In the genomic region with DNA sequence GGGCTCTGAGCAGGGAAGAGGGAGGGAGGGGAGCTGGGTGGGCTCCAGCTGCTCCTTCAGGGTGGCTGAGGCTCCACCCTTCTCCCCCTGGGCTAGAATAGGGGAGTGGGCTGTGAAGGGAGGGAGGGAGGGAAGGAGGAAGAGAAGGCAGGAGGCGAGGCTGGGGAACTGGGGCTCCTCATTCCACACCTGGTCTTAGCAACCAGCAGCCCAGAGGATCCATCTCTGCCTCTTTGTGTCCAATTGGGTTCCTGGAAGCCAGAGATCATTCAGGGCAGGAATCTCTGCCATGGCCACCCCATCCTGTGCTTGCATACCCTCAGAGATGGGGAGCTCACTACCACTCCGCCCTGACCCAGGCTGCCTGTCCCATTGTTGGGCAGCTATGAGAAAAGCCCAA, we compare ENCODE assay signal across 34 cellular contexts. TPM values are rescaled to one million over a fixed set of nuclear protein-coding genes. Genes with fewer than 3 reads are reported as not detected.
"Had no signal": no experiment of that assay in that cellular context is flagged by ENCODE, and none has a peak within 500 bp of the region (broad histone marks: within the 10 kb centered on the region; RNA-seq: fewer than 3 reads in every experiment).

No MANE protein-coding gene starts in this region.

- H2AFZ ChIP-seq: hepatocyte had no signal

- ATAC-seq: foreskin keratinocyte; gastroesophageal sphincter; heart left ventricle; left lobe of liver; mucosa of descending colon; psoas muscle; right cardiac atrium; stimulated activated naive B cell treated with anti-CD40 and anti-IgM and Interleukin-4, amounts not matched to agents 10 μg/mL and 1 μg/mL and 100 μg/mL, for 72 hours had no signal

- H3K4me1 Mint-ChIP-seq: nephron progenitor cell had no signal

- H3K27ac ChIP-seq: dorsolateral prefrontal cortex, esophagus muscularis mucosa, foreskin keratinocyte, gastroesophageal sphincter, heart left ventricle, hepatocyte, ovary, psoas muscle, sigmoid colon, thoracic aorta, tibial nerve, upper lobe of left lung had no signal

- H3K4me3 Mint-ChIP-seq: memory B cell; mesothelial cell of epicardium; nephron progenitor cell; stimulated activated naive B cell treated with anti-CD40 and anti-IgM and Interleukin-4, amounts not matched to agents 10 μg/mL and 1 μg/mL and 100 μg/mL, for 72 hours; stimulated activated naive CD8-positive, alpha-beta T cell treated with anti-CD3 and anti-CD28 coated beads, Interleukin-15, Interleukin-2, amounts not matched to agents 100 ng/mL and 50 ng/mL, for 24 hours had no signal

- H3K27me3 ChIP-seq: foreskin keratinocyte, ovary, tibial nerve, upper lobe of left lung had no signal

- H3K27me3 Mint-ChIP-seq: memory B cell; naive B cell; stimulated activated naive B cell treated with anti-CD40 and anti-IgM and Interleukin-4, amounts not matched to agents 10 μg/mL and 1 μg/mL and 100 μg/mL, for 72 hours; stimulated activated naive CD8-positive, alpha-beta T cell treated with anti-CD3 and anti-CD28 coated beads, Interleukin-15, Interleukin-2, amounts not matched to agents 100 ng/mL and 50 ng/mL, for 24 hours had no signal

- H3K4me3 ChIP-seq: dorsolateral prefrontal cortex, esophagus muscularis mucosa, gastroesophageal sphincter, heart left ventricle, hepatocyte, lung, mucosa of descending colon, ovary, psoas muscle, sigmoid colon, thoracic aorta, tibial nerve, upper lobe of left lung had no signal

- FAIRE-seq: endothelial cell of umbilical vein, kidney, urothelium cell line had no signal

- DNase-seq: cortex of kidney; dorsolateral prefrontal cortex; effector CD4-positive, alpha-beta T cell; foreskin keratinocyte; heart left ventricle; kidney; mucosa of descending colon; naive B cell; nephron progenitor cell; occipital lobe; ovary; posterior cingulate gyrus; psoas muscle; right cardiac atrium; sigmoid colon; stimulated activated CD4-positive, alpha-beta T cell treated with anti-CD3 and anti-CD28 coated beads, Interleukin-2, amount 100 ng/mL, for 24 hours; stimulated activated CD4-positive, alpha-beta T cell treated with anti-CD3 and anti-CD28 coated beads, Interleukin-4, amount 100 ng/mL, for 24 hours; stimulated activated naive B cell treated with anti-CD40 and anti-IgM and Interleukin-4, amounts not matched to agents 10 μg/mL and 1 μg/mL and 100 μg/mL, for 72 hours; upper lobe of left lung had no signal

- H3K9me3 ChIP-seq: esophagus muscularis mucosa, gastroesophageal sphincter, heart left ventricle, mucosa of descending colon, ovary, psoas muscle, sigmoid colon, thoracic aorta, tibial nerve, upper lobe of left lung had no signal

- H3K4me2 ChIP-seq: hepatocyte had no signal

- H3K36me3 ChIP-seq: esophagus muscularis mucosa, gastroesophageal sphincter, ovary, sigmoid colon, thoracic aorta, tibial nerve had no signal

- H3K4me1 ChIP-seq: psoas muscle had no signal

- H3K27ac Mint-ChIP-seq: memory B cell; mesothelial cell of epicardium; nephron progenitor cell; stimulated activated naive CD8-positive, alpha-beta T cell treated with anti-CD3 and anti-CD28 coated beads, Interleukin-15, Interleukin-2, amounts not matched to agents 100 ng/mL and 50 ng/mL, for 24 hours had no signal

- H3K9me3 Mint-ChIP-seq: memory B cell; mesothelial cell of epicardium; naive B cell; stimulated activated naive CD8-positive, alpha-beta T cell treated with anti-CD3 and anti-CD28 coated beads, Interleukin-15, Interleukin-2, amounts not matched to agents 100 ng/mL and 50 ng/mL, for 24 hours had no signal

- H3K79me2 ChIP-seq: hepatocyte had no signal

- H3K36me3 Mint-ChIP-seq: mesothelial cell of epicardium had no signal

RNA-seq across cellular contexts. Expression of gene NCF4, which starts 7.7 kb away (rescaled TPM):
- total RNA-seq: endothelial cell of umbilical vein, epithelial cell of proximal tubule, fibroblast of lung, foreskin keratinocyte, mesothelial cell of epicardium, renal cortical epithelial cell had no signal
- polyA plus RNA-seq: fibroblast of lung, foreskin keratinocyte had no signal

RNA-seq across cellular contexts. Expression of gene CSF2RB, which starts 44.9 kb away (rescaled TPM):
- total RNA-seq: fibroblast of lung, foreskin keratinocyte had no signal
- polyA plus RNA-seq: fibroblast of lung, foreskin keratinocyte, hepatocyte had no signal

RNA-seq across cellular contexts. Expression of gene PVALB, which starts 51.7 kb away (rescaled TPM):
- total RNA-seq: endothelial cell of umbilical vein, epithelial cell of proximal tubule, esophagus muscularis mucosa, fibroblast of lung, foreskin keratinocyte, gastroesophageal sphincter, heart left ventricle, hepatocyte, mesothelial cell of epicardium, mucosa of descending colon, renal cortical epithelial cell, right cardiac atrium, sigmoid colon, thoracic aorta, tibial nerve had no signal
- polyA plus RNA-seq: endothelial cell of umbilical vein, fibroblast of lung, foreskin keratinocyte, heart left ventricle, hepatocyte, right cardiac atrium, sigmoid colon had no signal
